Comparison of ENCODE assay signal across 11 cellular contexts in genomic region chr18:31614044-31614443, GRCh38. TPM values are rescaled to one million over a fixed set of nuclear protein-coding genes. Genes with fewer than 3 reads are reported as not detected.
"Had no signal": no experiment of that assay in that cellular context is flagged by ENCODE, and none has a peak within 500 bp of the region (broad histone marks: within the 10 kb centered on the region; RNA-seq: fewer than 3 reads in every experiment).

No MANE protein-coding gene starts in this region.

- H3K27ac Mint-ChIP-seq: HFFc6 had no signal

- H3K9ac ChIP-seq: GM23248, KMS-11 had no signal

- H3K4me2 ChIP-seq: KMS-11 had no signal

- H3K4me3 Mint-ChIP-seq: HFFc6 had no signal

- DNase-seq: GM23248, H7, HCEC 1CT, HFFc6, IMR-90, Karpas-422, KBM-7 had no signal

- H3K27ac ChIP-seq: GM23248, HL-60, KMS-11 had no signal

- H3K4me3 ChIP-seq: GM23248 had no signal

- H2AFZ ChIP-seq: GM23248 had no signal

RNA-seq across cellular contexts. Expression of gene TTR, which starts 22.4 kb away (rescaled TPM):
- total RNA-seq: GM23248, H4, H7, HFFc6, HT1080, IMR-90 had no signal
- polyA plus RNA-seq: GM23248, IMR-90 had no signal
